ENCODE assay signal across 7 cellular contexts in the genomic region with DNA sequence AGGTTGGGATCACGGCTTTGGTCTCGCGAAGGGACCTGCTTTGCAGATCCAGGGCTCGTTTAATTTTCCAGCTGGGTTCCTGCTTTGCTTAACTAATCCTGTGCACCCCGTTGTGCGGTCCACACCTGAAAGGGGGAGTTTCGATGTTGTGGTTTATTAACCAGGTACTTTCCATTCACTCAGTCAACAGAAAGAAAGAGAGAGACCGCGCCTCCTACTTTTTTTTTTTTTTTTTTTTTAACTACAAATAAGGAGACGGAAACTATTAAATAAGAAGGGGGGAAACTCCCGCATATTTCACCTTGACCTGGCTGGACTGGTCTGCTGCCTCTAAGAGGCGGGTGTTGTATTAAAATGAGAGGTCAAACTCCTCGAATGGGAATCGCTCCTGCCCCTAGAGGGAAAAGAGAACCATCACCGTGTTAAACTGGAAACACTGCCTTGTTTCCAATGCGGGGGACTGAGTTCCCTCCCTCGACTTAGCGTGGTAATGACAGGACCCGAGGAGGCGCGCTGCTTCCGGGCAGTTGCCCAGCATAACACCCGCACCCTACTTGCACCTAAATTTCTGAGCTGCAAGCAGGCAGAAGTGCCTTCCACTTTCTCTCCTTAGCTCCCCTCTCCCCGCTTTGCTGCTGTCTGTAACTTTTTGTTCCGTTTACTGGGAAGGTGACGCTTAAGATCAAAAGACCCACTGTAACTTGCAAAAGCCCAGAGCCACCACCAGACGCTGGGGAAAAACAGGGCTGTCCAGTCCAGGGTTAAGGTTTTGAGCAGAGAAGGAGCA. TPM values are rescaled to one million over a fixed set of nuclear protein-coding genes. Genes with fewer than 3 reads are reported as not detected.
DNase-seq lines count a peak whose midpoint lies in the region; ATAC-seq, FAIRE-seq and TF ChIP-seq lines count a peak whose summit lies in the region.

No MANE protein-coding gene starts in this region.

- peaks cover 2% of the 10 kb centered on the region for H3K27me3 Mint-ChIP-seq in chondrocyte (ENCODE audit: low read depth)

- peaks cover 23% of the 10 kb centered on the region for H3K4me1 ChIP-seq in keratinocyte (ENCODE audit: control insufficient read depth, extremely low read depth, insufficient read depth, low read length)
- no peaks in the 10 kb centered on the region for H3K4me1 ChIP-seq in smooth muscle cell (ENCODE audit: low read depth)

- H3F3A ChIP-seq in smooth muscle cell (ENCODE audit: low read depth): no peaks in the 10 kb centered on the region

- H3K27ac ChIP-seq in keratinocyte (ENCODE audit: control insufficient read depth, insufficient read depth, low read length) (peak overlapping the region; percentile 98), smooth muscle cell (ENCODE audit: low read depth) (peak overlapping the region; percentile 99)

- peaks cover 26% of the 10 kb centered on the region for H3K4me1 Mint-ChIP-seq in chondrocyte (ENCODE audit: low read depth)

- no peaks in the 10 kb centered on the region for H3K9me1 ChIP-seq in keratinocyte (ENCODE audit: control insufficient read depth, extremely low read depth, insufficient read depth, low read length)

- peak overlapping the region; percentile 93 for H3K4me3 Mint-ChIP-seq in chondrocyte (ENCODE audit: unreplicated experiment)

- peak overlapping the region; percentile 93 for H2AFZ ChIP-seq in keratinocyte (ENCODE audit: control insufficient read depth, low read length)
- H2AFZ ChIP-seq in smooth muscle cell (ENCODE audit: low read depth): peak overlapping the region; percentile 88

- H3K27me3 ChIP-seq in keratinocyte (ENCODE audit: control insufficient read depth, extremely low read depth, insufficient read depth, low read length) (no peaks in the 10 kb centered on the region), smooth muscle cell (ENCODE audit: low read depth) (peaks cover 5% of the 10 kb centered on the region)

- H3K9ac ChIP-seq in keratinocyte (ENCODE audit: control insufficient read depth, extremely low read depth, insufficient read depth, low read length) (peak overlapping the region; percentile 96), smooth muscle cell (ENCODE audit: low read depth) (peak overlapping the region; percentile 98)

- H3K36me3 ChIP-seq in keratinocyte (ENCODE audit: control insufficient read depth in 2 of 2, extremely low read depth in 1 of 2, insufficient read depth in 2 of 2, low read length in 2 of 2) (no peaks in the 10 kb centered on the region), smooth muscle cell (ENCODE audit: low read depth) (no peaks in the 10 kb centered on the region)

- H3K4me3 ChIP-seq in GM08714 (ENCODE audit: low read length): peak overlapping the region; percentile 85
- H3K4me3 ChIP-seq in keratinocyte (ENCODE audit: control insufficient read depth in 2 of 3, extremely low read depth in 1 of 3, insufficient read depth in 2 of 3, low read depth in 1 of 3, low read length in 3 of 3): peak overlapping the region; percentile 60 to 94 (median 92)
- H3K4me3 ChIP-seq in smooth muscle cell: peak overlapping the region; percentile 84

- DNase-seq in HS-5 (ENCODE audit: low read depth) (peak; percentile 78), RKO (ENCODE audit: low spot score) (peak; percentile 75), chondrocyte (ENCODE audit: low spot score) (no peak), keratinocyte (ENCODE audit: low read depth, low spot score) (no peak), smooth muscle cell (lab: John Stamatoyannopoulos, UW; ENCODE audit: unreplicated experiment) (no peak)

- no peaks in the 10 kb centered on the region for H3K9me3 ChIP-seq in keratinocyte (ENCODE audit: control insufficient read depth, low read depth, low read length)
- no peaks in the 10 kb centered on the region for H3K9me3 ChIP-seq in smooth muscle cell (replicated peaks; ENCODE audit: low read depth)

- dilution Hi-C loops in keratinocyte (cut with MboI; ENCODE audit: extremely low pct_ligation_motif_present, low sequenced_read_pairs): no loop called here

- WGBS in smooth muscle cell (ENCODE audit: low lambda C conversion rate): 4% methylated on average over 27 of the region's 27 CpGs

- FAIRE-seq in keratinocyte (lab: Jason Lieb, UNC): peak; percentile 55

- no peaks in the 10 kb centered on the region for H3K36me3 Mint-ChIP-seq in chondrocyte (ENCODE audit: low read depth)

- H3K79me2 ChIP-seq in keratinocyte (ENCODE audit: control insufficient read depth, insufficient read depth, low read length): peaks cover 36% of the 10 kb centered on the region
- no peaks in the 10 kb centered on the region for H3K79me2 ChIP-seq in smooth muscle cell (ENCODE audit: low read depth)

- H3K9me3 Mint-ChIP-seq in chondrocyte (ENCODE audit: low read depth): no peaks in the 10 kb centered on the region

- H3K27ac Mint-ChIP-seq in chondrocyte (ENCODE audit: unreplicated experiment): peak overlapping the region; percentile 97

- TF ChIP-seq CTCF in chondrocyte (IDR thresholded peaks at IDR 0.05) (peak; percentile 71), keratinocyte (optimal IDR thresholded peaks at IDR 0.05 in 1 of 3, IDR thresholded peaks at IDR 0.05 in 1 of 3, conservative IDR thresholded peaks at IDR 0.05 in 1 of 3; ENCODE audit: extremely low read depth in 1 of 3, insufficient read depth in 2 of 3, low read length in 3 of 3) (peak; percentile 36 to 44 (median 36)), smooth muscle cell (IDR thresholded peaks at IDR 0.05; ENCODE audit: borderline replicate concordance, insufficient read depth, poor library complexity, severe bottlenecking) (peak; percentile 11)

- H4K20me1 ChIP-seq in keratinocyte (ENCODE audit: control insufficient read depth, extremely low read depth, insufficient read depth, low read length): no peaks in the 10 kb centered on the region
- H4K20me1 ChIP-seq in smooth muscle cell (ENCODE audit: low read depth): no peaks in the 10 kb centered on the region

- ATAC-seq in GM21526 (IDR thresholded peaks at IDR 0.05; ENCODE audit: low FRiP score, unreplicated experiment): peak; percentile 41

- H3K4me2 ChIP-seq in keratinocyte (ENCODE audit: control insufficient read depth, extremely low read depth, insufficient read depth, low read depth, low read length) (peak overlapping the region; percentile 99), smooth muscle cell (peak overlapping the region; percentile 96)

RNA-seq across cellular contexts. Expression of a gene that starts 1.1 kb away (rescaled TPM):
- total RNA-seq in chondrocyte: 0.40 to 1.3 TPM (median 0.56 TPM) in 3 replicates
- polyA plus RNA-seq in keratinocyte: 8.3 to 14.3 TPM (median 10.9 TPM) in 3 replicates
- polyA plus RNA-seq in keratinocyte (2011; ENCODE audit: low read depth): 5.0 TPM
- 2.7 and 6.3 TPM in 2 replicates for polyA plus RNA-seq in keratinocyte (2011; cell fraction: cytosol; rRNA removed)
- 16.3 and 19.7 TPM in 2 replicates for polyA plus RNA-seq in keratinocyte (2011; cell fraction: nucleus; rRNA removed)
- polyA plus RNA-seq in keratinocyte (2012; ENCODE audit: low replicate concordance): 9.8 and 12.7 TPM in 2 replicates
- polyA minus RNA-seq in keratinocyte: 27.1 to 59.0 TPM (median 50.8 TPM) in 3 replicates
- 25.1 TPM for polyA minus RNA-seq in keratinocyte (2011; cell fraction: cytosol; rRNA and poly(A)+ RNA removed)
- 65.6 and 86.9 TPM in 2 replicates for polyA minus RNA-seq in keratinocyte (2011; cell fraction: nucleus; rRNA and poly(A)+ RNA removed)
- 10.2 and 11.5 TPM in 2 replicates for total RNA-seq in smooth muscle cell
- 0.38 and 1.5 TPM in 2 replicates for polyA plus RNA-seq in smooth muscle cell

Comparison
In these comparisons a context has a peak if more than half of its experiments do, and no peak if none do; other contexts are left out.
1. DNase-seq: peak in HS-5 (single experiment) and RKO (single experiment); none in chondrocyte (single experiment), keratinocyte (single experiment) and smooth muscle cell (single experiment).
2. CTCF ChIP-seq: peak in every context shown above with its lines; median percentile 71 in chondrocyte; 36 in keratinocyte; 11 in smooth muscle cell.
3. Peak in every context shown above with its lines, with median percentiles within 50 percentile points of each other: H3K4me3 ChIP-seq.